36 cellular contexts compared by ENCODE assay signal in genomic region chr1:196075621-196076020, GRCh38.
"Had no signal": no experiment of that assay in that cellular context is flagged by ENCODE, and none has a peak within 500 bp of the region (broad histone marks: within the 10 kb centered on the region; RNA-seq: fewer than 3 reads in every experiment).

No MANE protein-coding gene starts in this region.

- FAIRE-seq: astrocyte, bronchial epithelial cell, colon had no signal

- H3K36me3 Mint-ChIP-seq: activated naive CD4-positive, alpha-beta T cell treated with anti-CD3 and anti-CD28 coated beads, Interleukin-2, amount 10 ng/mL, durations not matched to agents 7 days and 5 days; activated naive CD4-positive, alpha-beta T cell treated with anti-CD3 and anti-CD28 coated beads, Interleukin-2, amount 50 U/mL, for 24 hours; activated naive CD4-positive, alpha-beta T cell treated with anti-CD3 and anti-CD28 coated beads, Interleukin-2, amount 50 U/mL, for 72 hours; activated naive CD8-positive, alpha-beta T cell; activated naive CD8-positive, alpha-beta T cell treated with anti-CD3 and anti-CD28 coated beads for 36 hours; activated naive CD8-positive, alpha-beta T cell treated with anti-CD3 and anti-CD28 coated beads, Interleukin-2, amount 10 ng/mL, durations not matched to agents 7 days and 5 days; brain had no signal

- H3K4me3 Mint-ChIP-seq: activated naive CD4-positive, alpha-beta T cell treated with anti-CD3 and anti-CD28 coated beads for 36 hours; activated naive CD4-positive, alpha-beta T cell treated with anti-CD3 and anti-CD28 coated beads, Interleukin-2, amount 10 ng/mL, durations not matched to agents 7 days and 5 days; activated naive CD4-positive, alpha-beta T cell treated with anti-CD3 and anti-CD28 coated beads, Interleukin-2, amount 50 U/mL, for 24 hours; activated naive CD8-positive, alpha-beta T cell; activated naive CD8-positive, alpha-beta T cell treated with anti-CD3 and anti-CD28 coated beads for 36 hours; activated naive CD8-positive, alpha-beta T cell treated with anti-CD3 and anti-CD28 coated beads, Interleukin-2, amount 10 ng/mL, durations not matched to agents 7 days and 5 days; activated naive CD8-positive, alpha-beta T cell treated with anti-CD3 and anti-CD28 coated beads, Interleukin-2, amount 50 U/mL, for 24 hours; activated T-cell treated with anti-CD3 and anti-CD28 coated beads, Interleukin-2, amount 50 U/mL, for 4 hours; activated T-cell treated with anti-CD3 and anti-CD28 coated beads, Interleukin-2, amount 50 U/mL, for 72 hours; activated T-helper 1 cell treated with anti-CD3 and anti-CD28 coated beads, Interleukin-12 subunit alpha, Interleukin-12 subunit beta, Interleukin-2, Interleukin-4 antibody, amounts not matched to agents 30 ng/mL and 10 ng/mL and 1 ng/mL, durations not matched to agents 14 hours and 24 hours and 36 hours; activated T-helper 17 cell treated with anti-CD3 and anti-CD28 coated beads, Interleukin-2, amount 50 U/mL, for 72 hours; brain; central memory CD8-positive, alpha-beta T cell had no signal

- H3K4me1 Mint-ChIP-seq: activated naive CD4-positive, alpha-beta T cell treated with anti-CD3 and anti-CD28 coated beads, Interleukin-2, amount 10 ng/mL, durations not matched to agents 7 days and 5 days; activated naive CD4-positive, alpha-beta T cell treated with anti-CD3 and anti-CD28 coated beads, Interleukin-2, amount 50 U/mL, for 24 hours; activated naive CD8-positive, alpha-beta T cell treated with anti-CD3 and anti-CD28 coated beads for 36 hours; activated naive CD8-positive, alpha-beta T cell treated with anti-CD3 and anti-CD28 coated beads, Interleukin-2, amount 10 ng/mL, durations not matched to agents 7 days and 5 days; activated naive CD8-positive, alpha-beta T cell treated with anti-CD3 and anti-CD28 coated beads, Interleukin-2, amount 50 U/mL, for 24 hours; activated T-helper 17 cell treated with anti-CD3 and anti-CD28 coated beads, Interleukin-2, amount 50 U/mL, for 72 hours; brain; central memory CD8-positive, alpha-beta T cell had no signal

- DNase-seq: activated effector memory CD4-positive, alpha-beta T cell treated with anti-CD3 and anti-CD28 coated beads, Interleukin-2, amount 50 U/mL, for 16 hours; activated effector memory CD4-positive, alpha-beta T cell treated with Interleukin-2 at 50 U/mL for 16 hours; activated gamma-delta T cell; activated gamma-delta T cell treated with Interleukin-2 at 50 U/mL for 16 hours; activated naive CD4-positive, alpha-beta T cell; activated naive CD4-positive, alpha-beta T cell treated with anti-CD3 and anti-CD28 coated beads for 36 hours; activated naive CD4-positive, alpha-beta T cell treated with anti-CD3 and anti-CD28 coated beads, Interleukin-2, amount 10 ng/mL, durations not matched to agents 7 days and 5 days; activated naive CD4-positive, alpha-beta T cell treated with anti-CD3 and anti-CD28 coated beads, Interleukin-2, amount 50 U/mL, for 16 hours; activated naive CD4-positive, alpha-beta T cell treated with Interleukin-2 at 50 U/mL for 16 hours; activated naive CD8-positive, alpha-beta T cell treated with anti-CD3 and anti-CD28 coated beads for 36 hours; activated naive CD8-positive, alpha-beta T cell treated with anti-CD3 and anti-CD28 coated beads, Interleukin-2, amount 10 ng/mL, durations not matched to agents 7 days and 5 days; activated naive CD8-positive, alpha-beta T cell treated with anti-CD3 and anti-CD28 coated beads, Interleukin-2, amount 50 U/mL, for 24 hours; activated T-cell treated with anti-CD3 and anti-CD28 coated beads, Interleukin-2, amount 50 U/mL, for 1 hour; activated T-cell treated with anti-CD3 and anti-CD28 coated beads, Interleukin-2, amount 50 U/mL, for 4 hours; activated T-cell treated with anti-CD3 and anti-CD28 coated beads, Interleukin-2, amount 50 U/mL, for 48 hours; activated T-cell treated with anti-CD3 and anti-CD28 coated beads, Interleukin-2, amount 50 U/mL, for 72 hours; adrenal gland; amniotic stem cell; amygdala; anterior cingulate cortex; aorta; body of pancreas; brain microvascular endothelial cell; caudate nucleus; central memory CD4-positive, alpha-beta T cell; cerebellar nuclear complex had no signal

- H3K27me3 Mint-ChIP-seq: activated naive CD4-positive, alpha-beta T cell treated with anti-CD3 and anti-CD28 coated beads, Interleukin-2, amount 10 ng/mL, durations not matched to agents 7 days and 5 days; activated naive CD4-positive, alpha-beta T cell treated with anti-CD3 and anti-CD28 coated beads, Interleukin-2, amount 50 U/mL, for 24 hours; activated naive CD8-positive, alpha-beta T cell; activated naive CD8-positive, alpha-beta T cell treated with anti-CD3 and anti-CD28 coated beads for 36 hours; activated naive CD8-positive, alpha-beta T cell treated with anti-CD3 and anti-CD28 coated beads, Interleukin-2, amount 10 ng/mL, durations not matched to agents 7 days and 5 days; activated naive CD8-positive, alpha-beta T cell treated with anti-CD3 and anti-CD28 coated beads, Interleukin-2, amount 50 U/mL, for 24 hours; brain; central memory CD8-positive, alpha-beta T cell had no signal

- H3K27ac Mint-ChIP-seq: activated naive CD4-positive, alpha-beta T cell treated with anti-CD3 and anti-CD28 coated beads for 36 hours; activated naive CD4-positive, alpha-beta T cell treated with anti-CD3 and anti-CD28 coated beads, Interleukin-2, amount 10 ng/mL, durations not matched to agents 7 days and 5 days; activated naive CD4-positive, alpha-beta T cell treated with anti-CD3 and anti-CD28 coated beads, Interleukin-2, amount 50 U/mL, for 24 hours; activated naive CD4-positive, alpha-beta T cell treated with anti-CD3 and anti-CD28 coated beads, Interleukin-2, amount 50 U/mL, for 72 hours; activated naive CD8-positive, alpha-beta T cell; activated naive CD8-positive, alpha-beta T cell treated with anti-CD3 and anti-CD28 coated beads for 36 hours; activated naive CD8-positive, alpha-beta T cell treated with anti-CD3 and anti-CD28 coated beads, Interleukin-2, amount 10 ng/mL, durations not matched to agents 7 days and 5 days; activated naive CD8-positive, alpha-beta T cell treated with anti-CD3 and anti-CD28 coated beads, Interleukin-2, amount 50 U/mL, for 24 hours; activated T-cell treated with anti-CD3 and anti-CD28 coated beads, Interleukin-2, amount 50 U/mL, for 72 hours; activated T-helper 1 cell treated with anti-CD3 and anti-CD28 coated beads, Interleukin-12 subunit alpha, Interleukin-12 subunit beta, Interleukin-2, Interleukin-4 antibody, amounts not matched to agents 30 ng/mL and 10 ng/mL and 1 ng/mL, durations not matched to agents 14 hours and 24 hours and 36 hours; activated T-helper 17 cell treated with anti-CD3 and anti-CD28 coated beads, Interleukin-2, amount 50 U/mL, for 72 hours; brain had no signal

- H3K9me3 Mint-ChIP-seq: activated naive CD4-positive, alpha-beta T cell treated with anti-CD3 and anti-CD28 coated beads for 36 hours; activated naive CD4-positive, alpha-beta T cell treated with anti-CD3 and anti-CD28 coated beads, Interleukin-2, amount 10 ng/mL, durations not matched to agents 7 days and 5 days; activated naive CD4-positive, alpha-beta T cell treated with anti-CD3 and anti-CD28 coated beads, Interleukin-2, amount 50 U/mL, for 24 hours; activated naive CD8-positive, alpha-beta T cell treated with anti-CD3 and anti-CD28 coated beads for 36 hours; activated naive CD8-positive, alpha-beta T cell treated with anti-CD3 and anti-CD28 coated beads, Interleukin-2, amount 10 ng/mL, durations not matched to agents 7 days and 5 days; activated T-cell treated with anti-CD3 and anti-CD28 coated beads, Interleukin-2, amount 50 U/mL, for 4 hours; activated T-helper 1 cell treated with anti-CD3 and anti-CD28 coated beads, Interleukin-12 subunit alpha, Interleukin-12 subunit beta, Interleukin-2, Interleukin-4 antibody, amounts not matched to agents 30 ng/mL and 10 ng/mL and 1 ng/mL, durations not matched to agents 14 hours and 24 hours and 36 hours; activated T-helper 17 cell treated with anti-CD3 and anti-CD28 coated beads, Interleukin-2, amount 50 U/mL, for 72 hours; brain; central memory CD8-positive, alpha-beta T cell had no signal

- ATAC-seq: activated naive CD4-positive, alpha-beta T cell treated with anti-CD3 and anti-CD28 coated beads, Interleukin-2, amount 50 U/mL, for 72 hours; activated naive CD8-positive, alpha-beta T cell treated with anti-CD3 and anti-CD28 coated beads, Interleukin-2, amount 50 U/mL, for 24 hours; activated T-cell treated with anti-CD3 and anti-CD28 coated beads, Interleukin-2, amount 50 U/mL, for 4 hours; activated T-cell treated with anti-CD3 and anti-CD28 coated beads, Interleukin-2, amount 50 U/mL, for 72 hours; activated T-helper 17 cell treated with anti-CD3 and anti-CD28 coated beads, Interleukin-2, amount 50 U/mL, for 72 hours; body of pancreas had no signal
